Comparison of ENCODE assay signal across 9 cellular contexts in genomic region chr18:907880-908512, GRCh38. TPM values are rescaled to one million over a fixed set of nuclear protein-coding genes. Genes with fewer than 3 reads are reported as not detected.
DNase-seq lines count a peak whose midpoint lies in the region; ATAC-seq, FAIRE-seq and TF ChIP-seq lines count a peak whose summit lies in the region.
"Had no signal": no experiment of that assay in that cellular context is flagged by ENCODE, and none has a peak within 500 bp of the region (broad histone marks: within the 10 kb centered on the region; RNA-seq: fewer than 3 reads in every experiment).

No MANE protein-coding gene starts in this region.

- 0 out of 2 replicates have a peak, but pooled peaks cover 4% of the 10 kb centered on the region for H3K4me1 ChIP-seq in PC-3 (ENCODE audit: insufficient read depth, low read length)
- no peaks in the 10 kb centered on the region for H3K4me1 ChIP-seq in BE2C

- H3K79me2 ChIP-seq in PC-3 (ENCODE audit: low read length), result no peaks in the 10 kb centered on the region

- H3F3A ChIP-seq in PC-3 (ENCODE audit: low read length, unreplicated experiment), result no peaks in the 10 kb centered on the region

- DNase-seq in ELF-1 (ENCODE audit: low read depth, low spot score) (peak; percentile 8), PC-3 (no peak), frontal cortex (ENCODE audit: low spot score in 2 of 2) (peak; percentile 12 to 47), retina (peak; percentile 77), cortex of kidney (lab: John Stamatoyannopoulos, UW) (no peak), BE2C (no peak), D721Med (ENCODE audit: insufficient read length, low spot score) (no peak)
- DNase-seq: SIG-M5 had no signal

- FAIRE-seq in frontal cortex (lab: Jason Lieb, UNC) (no peak), D721Med (lab: Jason Lieb, UNC) (no peak)

- peak; percentile 37 for ATAC-seq in PC-3
- no peak for ATAC-seq in HG03139 (IDR thresholded peaks at IDR 0.05; ENCODE audit: unreplicated experiment)

- H3K9me2 ChIP-seq in PC-3 (replicated peaks; ENCODE audit: low read length), result no peaks in the 10 kb centered on the region

- peak overlapping the region; percentile 61 for H3K4me3 ChIP-seq in PC-3 (ENCODE audit: low read length)
- no peak overlapping the region for H3K4me3 ChIP-seq in BE2C (ENCODE audit: low read depth, low read length)

- H3K36me3 ChIP-seq in PC-3 (ENCODE audit: low read depth, low read length) (no peaks in the 10 kb centered on the region), BE2C (peaks cover 9% of the 10 kb centered on the region; the same call in 1 of the 2 replicates)

- H3K9me3 ChIP-seq in PC-3 (ENCODE audit: low read length) (no peaks in the 10 kb centered on the region), BE2C (no peaks in the 10 kb centered on the region)

- no peak overlapping the region for H3K9ac ChIP-seq in PC-3 (ENCODE audit: low read length)

- BruUV-seq in PC-3 (replicated peaks; lab: Mats Ljungman, UMichigan), result no TSS peak

- no peak overlapping the region for H3K27ac ChIP-seq in PC-3 (ENCODE audit: low read length)

- CTCF ChIA-PET in PC-3 (lab: Charles Lee), result no interaction called here

- TF ChIP-seq CTCF in PC-3 (conservative IDR thresholded peaks at IDR 0.05; ENCODE audit: low read depth, low read length), result no peak
- TF ChIP-seq CTCF in BE2C (IDR thresholded peaks at IDR 0.05; ENCODE audit: low read depth, low read length), result no peak
- TF ChIP-seq CTCF in D721Med (IDR thresholded peaks at IDR 0.05; ENCODE audit: insufficient read depth, missing control alignments), result no peak

- peak overlapping the region; percentile 55 for H2AFZ ChIP-seq in PC-3 (ENCODE audit: low read length)

- POLR2A ChIA-PET in PC-3 (lab: Charles Lee; ENCODE audit: unreplicated experiment), result no interaction called here

- intact Hi-C loops in PC-3 (cut with micrococcal nuclease), result loop anchor here (10.0 kb wide), 1 partner anchor 507 kb away; no protein-coding TSS in a partner anchor

- H3K27me3 ChIP-seq in PC-3 (ENCODE audit: low read length) (peaks cover 96% of the 10 kb centered on the region), BE2C (no peaks in the 10 kb centered on the region)

- no peaks in the 10 kb centered on the region for H4K20me1 ChIP-seq in PC-3 (ENCODE audit: low read length)

- H3K4me2 ChIP-seq in PC-3 (ENCODE audit: low read length), result peak overlapping the region; percentile 80

RNA-seq across cellular contexts. Expression of gene ADCYAP1, which starts 3.3 kb away (rescaled TPM):
- 0.36 TPM in 1 of 2 replicates, not detected in the other for total RNA-seq in PC-3 (2014; rRNA removed)
- 7.3 TPM for total RNA-seq in frontal cortex
- polyA plus RNA-seq in BE2C (2012; ENCODE audit: insufficient read depth, insufficient read length, low read depth), result 30.1 TPM

Comparison
In these comparisons a context has a peak if more than half of its experiments do, and no peak if none do; other contexts are left out.
1. DNase-seq: peak in ELF-1 (single experiment), frontal cortex (2 of 2) and retina (single experiment); none in PC-3 (single experiment), cortex of kidney (single experiment), BE2C (single experiment) and D721Med (single experiment).